ENCODE assay signal across 33 cellular contexts in genomic region chr3:138963161-138963560, GRCh38. TPM values are rescaled to one million over a fixed set of nuclear protein-coding genes. Genes with fewer than 3 reads are reported as not detected.
"Had no signal": no experiment of that assay in that cellular context is flagged by ENCODE, and none has a peak within 500 bp of the region (broad histone marks: within the 10 kb centered on the region; RNA-seq: fewer than 3 reads in every experiment).

No MANE protein-coding gene starts in this region.

- ATAC-seq: activated CD4-positive, alpha-beta T cell treated with anti-CD3 and anti-CD28 coated beads for 36 hours; activated CD4-positive, CD25-positive, alpha-beta regulatory T cell treated with anti-CD3 and anti-CD28 coated beads, Interleukin-2, amount 50 U/mL, for 24 hours; activated CD8-positive, alpha-beta T cell treated with anti-CD3 and anti-CD28 coated beads, Interleukin-2, amount 10 ng/mL, durations not matched to agents 7 days and 5 days; PC-3 had no signal

- DNase-seq: activated CD4-positive, alpha-beta T cell treated with anti-CD3 and anti-CD28 coated beads for 36 hours; activated CD4-positive, alpha-beta T cell treated with anti-CD3 and anti-CD28 coated beads, Interleukin-2, amount 10 ng/mL, durations not matched to agents 7 days and 5 days; activated CD4-positive, alpha-beta T cell treated with anti-CD3 and anti-CD28 coated beads, Interleukin-2, amount 50 U/mL, for 48 hours; activated CD8-positive, alpha-beta memory T cell treated with anti-CD3 and anti-CD28 coated beads, Interleukin-2, amount 50 U/mL, for 4 hours; activated CD8-positive, alpha-beta T cell treated with anti-CD3 and anti-CD28 coated beads, Interleukin-2, amount 10 ng/mL, durations not matched to agents 7 days and 5 days; activated effector memory CD4-positive, alpha-beta T cell treated with Interleukin-2 at 50 U/mL for 16 hours; activated naive CD4-positive, alpha-beta T cell treated with anti-CD3 and anti-CD28 coated beads, Interleukin-2, amount 10 ng/mL, durations not matched to agents 7 days and 5 days; activated T-cell treated with anti-CD3 and anti-CD28 coated beads, Interleukin-2, amount 50 U/mL, for 48 hours; amniotic stem cell; brain microvascular endothelial cell; NCI-H1048; NCI-H1105 treated with DMSO at 0.1 percent for 48 hours; NCI-H1436; NCI-H1694; NCI-H1930; NCI-H2081 treated with DMSO at 0.1 percent for 48 hours; NCI-H510A; NCI-H526; NCI-H748 treated with DMSO at 0.1 percent for 48 hours; NK-92 treated with Interleukin-12 subunit alpha and Interleukin-12 subunit beta, amount 100 ng/mL, for 24 hours; PC-3; Peyer's patch; RPMI8226; SHP77 treated with DMSO at 0.1 percent for 48 hours; SK-N-SH had no signal

- H3K4me3 Mint-ChIP-seq: activated CD4-positive, alpha-beta T cell treated with anti-CD3 and anti-CD28 coated beads for 36 hours; activated CD4-positive, alpha-beta T cell treated with anti-CD3 and anti-CD28 coated beads, Interleukin-2, amount 10 ng/mL, durations not matched to agents 7 days and 5 days; activated CD8-positive, alpha-beta T cell treated with anti-CD3 and anti-CD28 coated beads, Interleukin-2, amount 10 ng/mL, durations not matched to agents 7 days and 5 days; activated naive CD4-positive, alpha-beta T cell treated with anti-CD3 and anti-CD28 coated beads, Interleukin-2, amount 10 ng/mL, durations not matched to agents 7 days and 5 days; activated naive CD8-positive, alpha-beta T cell; T-helper 1 cell treated with Interleukin-12 subunit alpha and Interleukin-12 subunit beta and Interleukin-4 antibody, amounts not matched to agents 30 μg/mL and 1 μg/mL, for 36 hours; T-helper 2 cell treated with Interferon-gamma antibody and Interleukin-4, amounts not matched to agents 5 μg/mL and 100 μg/mL, for 36 hours had no signal

- H3K4me3 ChIP-seq: cardiac muscle cell, Peyer's patch, SJSA1 had no signal

- H3K27ac ChIP-seq: brain microvascular endothelial cell, cardiac muscle cell, Peyer's patch, SJSA1 had no signal

- H3K27ac Mint-ChIP-seq: activated CD4-positive, alpha-beta T cell treated with anti-CD3 and anti-CD28 coated beads for 36 hours; activated CD4-positive, alpha-beta T cell treated with anti-CD3 and anti-CD28 coated beads, Interleukin-2, amount 10 ng/mL, durations not matched to agents 7 days and 5 days; activated CD8-positive, alpha-beta T cell treated with anti-CD3 and anti-CD28 coated beads, Interleukin-2, amount 10 ng/mL, durations not matched to agents 7 days and 5 days; activated naive CD4-positive, alpha-beta T cell treated with anti-CD3 and anti-CD28 coated beads, Interleukin-2, amount 10 ng/mL, durations not matched to agents 7 days and 5 days; activated naive CD8-positive, alpha-beta T cell; T-helper 1 cell treated with Interleukin-12 subunit alpha and Interleukin-12 subunit beta and Interleukin-4 antibody, amounts not matched to agents 30 μg/mL and 1 μg/mL, for 36 hours; T-helper 2 cell treated with Interferon-gamma antibody and Interleukin-4, amounts not matched to agents 5 μg/mL and 100 μg/mL, for 36 hours had no signal

- H3K9me3 ChIP-seq: SJSA1 had no signal

- H3K36me3 ChIP-seq: brain microvascular endothelial cell, cardiac muscle cell, Peyer's patch, SJSA1 had no signal

- H3K9ac ChIP-seq: SK-N-SH had no signal

- H3K36me3 Mint-ChIP-seq: activated naive CD4-positive, alpha-beta T cell treated with anti-CD3 and anti-CD28 coated beads, Interleukin-2, amount 10 ng/mL, durations not matched to agents 7 days and 5 days had no signal

- H3K4me2 ChIP-seq: SK-N-SH had no signal

- H3K9me2 ChIP-seq: SK-N-SH had no signal

- H3K9me3 Mint-ChIP-seq: activated CD4-positive, alpha-beta T cell treated with anti-CD3 and anti-CD28 coated beads, Interleukin-2, amount 10 ng/mL, durations not matched to agents 7 days and 5 days; activated naive CD4-positive, alpha-beta T cell treated with anti-CD3 and anti-CD28 coated beads, Interleukin-2, amount 10 ng/mL, durations not matched to agents 7 days and 5 days had no signal

RNA-seq across cellular contexts. Expression of gene FOXL2NB, which starts 16.1 kb away (rescaled TPM):
- total RNA-seq: activated CD4-positive, alpha-beta T cell treated with anti-CD3 and anti-CD28 coated beads for 36 hours; activated CD4-positive, alpha-beta T cell treated with anti-CD3 and anti-CD28 coated beads, Interleukin-2, amount 10 ng/mL, durations not matched to agents 7 days and 5 days; activated CD8-positive, alpha-beta T cell treated with anti-CD3 and anti-CD28 coated beads, Interleukin-2, amount 10 ng/mL, durations not matched to agents 7 days and 5 days; aorta; cardiac muscle cell; PC-3; Peyer's patch; SJSA1 had no signal
- polyA plus RNA-seq: aorta, cardiac muscle cell, SK-N-SH had no signal

RNA-seq across cellular contexts. Expression of gene FOXL2, which starts 16.2 kb away (rescaled TPM):
- total RNA-seq: activated CD4-positive, alpha-beta T cell treated with anti-CD3 and anti-CD28 coated beads for 36 hours; activated CD4-positive, alpha-beta T cell treated with anti-CD3 and anti-CD28 coated beads, Interleukin-2, amount 10 ng/mL, durations not matched to agents 7 days and 5 days; activated CD8-positive, alpha-beta T cell treated with anti-CD3 and anti-CD28 coated beads, Interleukin-2, amount 10 ng/mL, durations not matched to agents 7 days and 5 days; aorta; cardiac muscle cell; PC-3; Peyer's patch; SJSA1 had no signal
- polyA plus RNA-seq: aorta, cardiac muscle cell, SK-N-SH had no signal

RNA-seq across cellular contexts. Expression of gene PRR23A, which starts 42.9 kb away (rescaled TPM):
- total RNA-seq: activated CD4-positive, alpha-beta T cell treated with anti-CD3 and anti-CD28 coated beads for 36 hours; activated CD4-positive, alpha-beta T cell treated with anti-CD3 and anti-CD28 coated beads, Interleukin-2, amount 10 ng/mL, durations not matched to agents 7 days and 5 days; activated CD8-positive, alpha-beta T cell treated with anti-CD3 and anti-CD28 coated beads, Interleukin-2, amount 10 ng/mL, durations not matched to agents 7 days and 5 days; aorta; cardiac muscle cell; M059J; PC-3; Peyer's patch; SJSA1 had no signal
- polyA plus RNA-seq: aorta, cardiac muscle cell, SK-N-SH had no signal

RNA-seq across cellular contexts. Expression of gene PRR23B, which starts 57.6 kb away (rescaled TPM):
- total RNA-seq: activated CD4-positive, alpha-beta T cell treated with anti-CD3 and anti-CD28 coated beads for 36 hours; activated CD4-positive, alpha-beta T cell treated with anti-CD3 and anti-CD28 coated beads, Interleukin-2, amount 10 ng/mL, durations not matched to agents 7 days and 5 days; activated CD8-positive, alpha-beta T cell treated with anti-CD3 and anti-CD28 coated beads, Interleukin-2, amount 10 ng/mL, durations not matched to agents 7 days and 5 days; aorta; cardiac muscle cell; M059J; PC-3; Peyer's patch; SJSA1 had no signal
- polyA plus RNA-seq: cardiac muscle cell, SK-N-SH had no signal
